Comparison of ENCODE assay signal across 25 cellular contexts in the genomic region with DNA sequence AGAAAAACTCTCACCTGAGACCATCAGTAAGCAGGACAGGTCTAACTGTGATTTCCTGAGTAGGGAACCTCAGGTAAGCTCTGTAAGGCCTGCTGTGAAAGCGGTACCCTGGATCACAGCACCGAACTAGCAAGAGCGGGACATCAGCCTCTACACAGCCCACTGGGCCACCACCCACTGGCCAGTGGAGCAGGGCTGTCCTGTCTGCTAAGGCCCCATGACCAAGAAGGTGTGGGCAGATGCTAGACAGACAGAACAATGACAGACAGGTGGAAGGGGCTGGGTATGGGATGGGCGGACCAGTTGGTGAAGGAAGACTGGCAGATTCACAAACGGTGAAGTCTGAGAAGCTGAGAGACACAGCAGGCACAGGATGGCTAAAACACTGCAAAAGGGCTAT.
"Had no signal": no experiment of that assay in that cellular context is flagged by ENCODE, and none has a peak within 500 bp of the region (broad histone marks: within the 10 kb centered on the region; RNA-seq: fewer than 3 reads in every experiment).

No MANE protein-coding gene starts in this region.

- H3K36me3 ChIP-seq: left ventricle myocardium inferior, thoracic aorta, upper lobe of left lung, WERI-Rb-1 had no signal

- H3K9me3 ChIP-seq: left ventricle myocardium inferior, stomach, thoracic aorta, upper lobe of left lung had no signal

- H3K27ac ChIP-seq: brain microvascular endothelial cell, hepatocyte, left ventricle myocardium inferior, skin epidermis, stomach, thoracic aorta, upper lobe of left lung, WERI-Rb-1 had no signal

- H3K27me3 ChIP-seq: brain microvascular endothelial cell, hepatocyte, stomach, upper lobe of left lung had no signal

- H3K27ac Mint-ChIP-seq: activated CD8-positive, alpha-beta T cell treated with anti-CD3 and anti-CD28 coated beads, Interleukin-2, amount 10 ng/mL, durations not matched to agents 7 days and 5 days; activated naive CD4-positive, alpha-beta T cell treated with anti-CD3 and anti-CD28 coated beads, Interleukin-2, amount 10 ng/mL, durations not matched to agents 7 days and 5 days; activated T-cell treated with anti-CD3 and anti-CD28 coated beads, Interleukin-2, amount 50 U/mL, for 72 hours; immature natural killer cell; stimulated activated memory B cell treated with anti-CD40 and anti-IgM and Interleukin-4, amounts not matched to agents 10 μg/mL and 1 μg/mL and 100 μg/mL, for 72 hours had no signal

- ATAC-seq: activated CD8-positive, alpha-beta T cell treated with anti-CD3 and anti-CD28 coated beads, Interleukin-2, amount 10 ng/mL, durations not matched to agents 7 days and 5 days; activated T-cell treated with anti-CD3 and anti-CD28 coated beads, Interleukin-2, amount 50 U/mL, for 72 hours; esophagus mucosa; right cardiac atrium; stimulated activated memory B cell treated with anti-CD40 and anti-IgM and Interleukin-4, amounts not matched to agents 10 μg/mL and 1 μg/mL and 100 μg/mL, for 72 hours had no signal

- H3K4me3 Mint-ChIP-seq: activated CD8-positive, alpha-beta T cell treated with anti-CD3 and anti-CD28 coated beads, Interleukin-2, amount 10 ng/mL, durations not matched to agents 7 days and 5 days; activated naive CD4-positive, alpha-beta T cell treated with anti-CD3 and anti-CD28 coated beads, Interleukin-2, amount 10 ng/mL, durations not matched to agents 7 days and 5 days; activated T-cell treated with anti-CD3 and anti-CD28 coated beads, Interleukin-2, amount 50 U/mL, for 72 hours; immature natural killer cell; stimulated activated memory B cell treated with anti-CD40 and anti-IgM and Interleukin-4, amounts not matched to agents 10 μg/mL and 1 μg/mL and 100 μg/mL, for 72 hours had no signal

- H3K9me3 Mint-ChIP-seq: activated naive CD4-positive, alpha-beta T cell treated with anti-CD3 and anti-CD28 coated beads, Interleukin-2, amount 10 ng/mL, durations not matched to agents 7 days and 5 days; activated T-cell treated with anti-CD3 and anti-CD28 coated beads, Interleukin-2, amount 50 U/mL, for 72 hours; stimulated activated memory B cell treated with anti-CD40 and anti-IgM and Interleukin-4, amounts not matched to agents 10 μg/mL and 1 μg/mL and 100 μg/mL, for 72 hours had no signal

- H3K4me1 Mint-ChIP-seq: activated naive CD4-positive, alpha-beta T cell treated with anti-CD3 and anti-CD28 coated beads, Interleukin-2, amount 10 ng/mL, durations not matched to agents 7 days and 5 days; immature natural killer cell; stimulated activated memory B cell treated with anti-CD40 and anti-IgM and Interleukin-4, amounts not matched to agents 10 μg/mL and 1 μg/mL and 100 μg/mL, for 72 hours had no signal

- DNase-seq: activated CD4-positive, alpha-beta T cell treated with anti-CD3 and anti-CD28 coated beads for 1 hour; activated CD4-positive, alpha-beta T cell treated with anti-CD3 and anti-CD28 coated beads, Interleukin-2, amount 50 U/mL, for 1 hour; activated effector memory CD4-positive, alpha-beta T cell treated with Interleukin-2 at 50 U/mL for 16 hours; activated naive CD4-positive, alpha-beta T cell treated with anti-CD3 and anti-CD28 coated beads, Interleukin-2, amount 10 ng/mL, durations not matched to agents 7 days and 5 days; activated T-cell treated with anti-CD3 and anti-CD28 coated beads, Interleukin-2, amount 50 U/mL, for 72 hours; brain microvascular endothelial cell; caudate nucleus; effector memory CD4-positive, alpha-beta T cell; foreskin melanocyte; glutamatergic neuron; immature natural killer cell; kidney glomerular epithelial cell; left ventricle myocardium inferior; SIG-M5; stomach; T-helper 1 cell; upper lobe of left lung; WERI-Rb-1 had no signal

- H3K36me3 Mint-ChIP-seq: activated naive CD4-positive, alpha-beta T cell treated with anti-CD3 and anti-CD28 coated beads, Interleukin-2, amount 10 ng/mL, durations not matched to agents 7 days and 5 days; immature natural killer cell; stimulated activated memory B cell treated with anti-CD40 and anti-IgM and Interleukin-4, amounts not matched to agents 10 μg/mL and 1 μg/mL and 100 μg/mL, for 72 hours had no signal

- H3K4me3 ChIP-seq: hepatocyte, left ventricle myocardium inferior, skin epidermis, stomach, thoracic aorta, upper lobe of left lung had no signal
